Comparison of ENCODE assay signal across 1 cellular context in genomic region chr1:32886012-32886827, GRCh38.
TF ChIP-seq lines count a peak whose summit lies in the region.

Gene HPCA (plus strand): TSS chr1:32886491. CDS start chr1:32888899, 2,408 bp downstream.

TF ChIP-seq in HepG2, 621 proteins besides CTCF, POLR2A, EP300 and RAD21 (continued from another document and continues in another):
- TF ChIP-seq PLSCR1 (CRISPR knock-in tag; IDR thresholded peaks at IDR 0.05; ENCODE audit: borderline replicate concordance) (peak; percentile 93), ZNF660 (CRISPR knock-in tag; IDR thresholded peaks at IDR 0.05; ENCODE audit: borderline replicate concordance, low read depth) (peak; percentile 94; the same call in 1 of the 2 replicates), NR2F6 (IDR thresholded peaks at IDR 0.05) (no peak), NR2F6 (CRISPR knock-in tag; IDR thresholded peaks at IDR 0.05) (peak; percentile 70), HNRNPK (IDR thresholded peaks at IDR 0.05; ENCODE audit: low read depth, low read length, poor library complexity, severe bottlenecking) (peak; percentile 38), NRL (CRISPR knock-in tag; IDR thresholded peaks at IDR 0.05; ENCODE audit: borderline replicate concordance) (peak; percentile 89), ZNF704 (CRISPR knock-in tag; IDR thresholded peaks at IDR 0.05; ENCODE audit: borderline replicate concordance) (peak; percentile 97), SNAPC4 (CRISPR knock-in tag; IDR thresholded peaks at IDR 0.05) (peak; percentile 94), ZNF326 (CRISPR knock-in tag; IDR thresholded peaks at IDR 0.05; ENCODE audit: borderline replicate concordance) (no peak), ZNF709 (CRISPR knock-in tag; IDR thresholded peaks at IDR 0.05) (peak; percentile 97), TSC22D2 (CRISPR knock-in tag; IDR thresholded peaks at IDR 0.05; ENCODE audit: borderline replicate concordance) (peak; percentile 100), NR3C1 (CRISPR knock-in tag; IDR thresholded peaks at IDR 0.05) (no peak), MAFK (conservative IDR thresholded peaks at IDR 0.05 in 1 of 2, IDR thresholded peaks at IDR 0.05 in 1 of 2; ENCODE audit: low read length in 2 of 2) (no peak), SATB2 (CRISPR knock-in tag; IDR thresholded peaks at IDR 0.05) (peak; percentile 97), SNRNP70 (IDR thresholded peaks at IDR 0.05; ENCODE audit: low read depth, low read length) (no peak), HIVEP1 (CRISPR knock-in tag; IDR thresholded peaks at IDR 0.05) (peak; percentile 88), JUN (CRISPR knock-in tag; IDR thresholded peaks at IDR 0.05) (peak; percentile 76; the same call in 1 of the 2 replicates), ZNF333 (CRISPR knock-in tag; IDR thresholded peaks at IDR 0.05; ENCODE audit: borderline replicate concordance) (peak; percentile 99; the same call in 1 of the 2 replicates), ZNF24 (IDR thresholded peaks at IDR 0.05) (no peak), ZNF770 (CRISPR knock-in tag; IDR thresholded peaks at IDR 0.05) (peak; percentile 59), ZNF101 (CRISPR knock-in tag; IDR thresholded peaks at IDR 0.05; ENCODE audit: borderline replicate concordance, low read depth) (no peak), ZNF441 (CRISPR knock-in tag; IDR thresholded peaks at IDR 0.05; ENCODE audit: borderline replicate concordance) (peak; percentile 97), ZNF33A (CRISPR knock-in tag; IDR thresholded peaks at IDR 0.05; ENCODE audit: borderline replicate concordance) (peak; percentile 85; the same call in 1 of the 2 replicates), BRD4 (CRISPR knock-in tag; IDR thresholded peaks at IDR 0.05) (no peak), ZNF224 (CRISPR knock-in tag; IDR thresholded peaks at IDR 0.05) (no peak), ZFP90 (CRISPR knock-in tag; IDR thresholded peaks at IDR 0.05; ENCODE audit: borderline replicate concordance) (peak; percentile 98), MTA3 (CRISPR knock-in tag; IDR thresholded peaks at IDR 0.05) (peak; percentile 91; the same call in 1 of the 2 replicates), CSRNP2 (CRISPR knock-in tag; conservative IDR thresholded peaks at IDR 0.05; ENCODE audit: low read depth) (peak; percentile 84; the same call in 1 of the 2 replicates), ZNF768 (CRISPR knock-in tag; IDR thresholded peaks at IDR 0.05) (peak; percentile 89), ATF5 (CRISPR knock-in tag; IDR thresholded peaks at IDR 0.05; ENCODE audit: low read depth) (peak; percentile 97), TCF12 (IDR thresholded peaks at IDR 0.05) (no peak), TCF12 (CRISPR knock-in tag; IDR thresholded peaks at IDR 0.05) (peak; percentile 58; the same call in 1 of the 2 replicates), ZNF672 (CRISPR knock-in tag; IDR thresholded peaks at IDR 0.05) (peak; percentile 61), ZNF850 (CRISPR knock-in tag; conservative IDR thresholded peaks at IDR 0.05) (no peak), NFRKB (IDR thresholded peaks at IDR 0.05) (no peak), HOXA9 (CRISPR knock-in tag; IDR thresholded peaks at IDR 0.05; ENCODE audit: borderline replicate concordance) (peak; percentile 99), ARNT (IDR thresholded peaks at IDR 0.05) (no peak), ZSCAN5A (CRISPR knock-in tag; IDR thresholded peaks at IDR 0.05; ENCODE audit: borderline replicate concordance) (peak; percentile 85), SIN3A (IDR thresholded peaks at IDR 0.05; ENCODE audit: borderline replicate concordance, low read depth, low read length) (peak; percentile 96; the same call in 1 of the 2 replicates), NPAS2 (CRISPR knock-in tag; IDR thresholded peaks at IDR 0.05; ENCODE audit: borderline replicate concordance) (peak; percentile 92; the same call in 1 of the 2 replicates), SIN3B (IDR thresholded peaks at IDR 0.05; ENCODE audit: low read length) (no peak), CEBPG (CRISPR knock-in tag; IDR thresholded peaks at IDR 0.05) (peak; percentile 49), ZBTB44 (CRISPR knock-in tag; IDR thresholded peaks at IDR 0.05) (peak; percentile 99), ZNF746 (CRISPR knock-in tag; IDR thresholded peaks at IDR 0.05) (peak; percentile 90), ZNF839 (CRISPR knock-in tag; IDR thresholded peaks at IDR 0.05; ENCODE audit: borderline replicate concordance) (peak; percentile 89), ADNP (CRISPR knock-in tag; IDR thresholded peaks at IDR 0.05) (no peak), ZMAT3 (CRISPR knock-in tag; conservative IDR thresholded peaks at IDR 0.05) (peak; percentile 99), TFDP2 (CRISPR knock-in tag; IDR thresholded peaks at IDR 0.05) (peak; percentile 66), DRAP1 (CRISPR knock-in tag; IDR thresholded peaks at IDR 0.05) (peak; percentile 70), DNMT1 (CRISPR knock-in tag; IDR thresholded peaks at IDR 0.05) (no peak), ELF4 (CRISPR knock-in tag; IDR thresholded peaks at IDR 0.05; ENCODE audit: borderline replicate concordance) (peak; percentile 69; the same call in 1 of the 2 replicates), RBFOX2 (IDR thresholded peaks at IDR 0.05; ENCODE audit: low read depth, low read length) (no peak)
